Comparison of ENCODE assay signal across 18 cellular contexts in the genomic region with DNA sequence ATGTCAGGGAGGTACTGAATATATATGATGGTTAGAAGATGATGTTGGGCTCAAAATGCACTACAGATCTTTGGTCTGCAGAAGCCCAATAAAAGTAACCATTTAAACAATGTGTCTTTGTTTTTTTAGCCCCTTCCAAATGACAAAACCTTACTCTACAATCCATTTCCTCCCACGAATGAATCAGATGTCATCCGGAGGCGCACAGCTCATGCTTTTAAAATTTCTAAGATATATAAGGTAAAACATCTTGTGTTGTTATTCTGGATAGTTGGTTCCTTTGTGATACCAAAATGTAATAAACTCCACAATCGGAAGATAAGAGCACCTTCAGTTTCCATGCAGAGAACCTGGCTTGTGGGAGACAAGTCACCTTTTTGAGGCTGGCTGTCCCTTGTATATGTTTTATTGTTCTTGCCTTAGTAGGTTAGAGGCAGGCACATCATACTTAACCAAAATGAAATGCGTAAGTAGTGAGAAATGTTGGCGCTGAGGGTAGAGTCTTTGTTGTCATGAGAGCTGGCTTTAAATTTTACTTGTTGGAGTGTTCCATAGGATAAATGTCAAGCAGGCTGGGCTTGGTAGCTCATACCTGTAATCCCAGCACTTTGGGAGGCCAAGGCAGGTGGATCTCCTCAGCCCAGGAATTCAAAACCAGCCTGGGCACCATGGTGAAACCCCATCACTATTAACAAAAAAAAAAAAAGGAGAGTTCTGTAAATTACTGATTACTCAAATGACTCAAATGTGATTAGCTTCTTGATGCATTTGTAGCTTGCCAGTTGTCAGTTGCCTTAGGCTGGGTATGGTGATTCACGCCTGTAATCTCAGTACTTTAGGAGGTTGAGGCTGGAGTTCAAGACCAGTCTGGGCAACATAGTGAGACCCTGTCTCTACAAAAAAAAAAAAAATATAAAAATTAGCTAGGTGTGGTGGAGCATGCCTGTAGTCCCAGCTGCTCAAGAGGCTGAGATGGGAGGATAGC. TPM values are rescaled to one million over a fixed set of nuclear protein-coding genes. Genes with fewer than 3 reads are reported as not detected.
DNase-seq lines count a peak whose midpoint lies in the region; ATAC-seq, FAIRE-seq and TF ChIP-seq lines count a peak whose summit lies in the region.
"Had no signal": no experiment of that assay in that cellular context is flagged by ENCODE, and none has a peak within 500 bp of the region (broad histone marks: within the 10 kb centered on the region; RNA-seq: fewer than 3 reads in every experiment).

No MANE protein-coding gene starts in this region.

- H3K4me3 ChIP-seq in smooth muscle cell = no peak overlapping the region
- H3K4me3 ChIP-seq in small intestine (ENCODE audit: low read depth in 1 of 2, low read length in 2 of 2) = no peak overlapping the region
- H3K4me3 ChIP-seq: coronary artery, GM12878, transverse colon had no signal

- POLR2A ChIA-PET in T-cell (lab: Charles Lee) = no interaction called here

- DNase-seq in activated T-cell treated with anti-CD3 and anti-CD28 coated beads, Interleukin-2, amount 50 U/mL, for 72 hours = no peak
- DNase-seq in activated T-cell treated with anti-CD3 and anti-CD28 coated beads, Interleukin-2, amount 50 U/mL, for 1 hour = no peak
- DNase-seq in T-cell = no peak
- DNase-seq in effector memory CD8-positive, alpha-beta T cell = no peak
- no peak for DNase-seq in smooth muscle cell (lab: John Stamatoyannopoulos, UW; ENCODE audit: unreplicated experiment)
- DNase-seq in NCI-H146 treated with DMSO at 0.1 percent for 48 hours (lab: John Stamatoyannopoulos, UW; ENCODE audit: unreplicated experiment) = no peak
- DNase-seq in stimulated activated naive B cell treated with anti-CD40 and anti-IgM and Interleukin-4, amounts not matched to agents 10 μg/mL and 1 μg/mL and 100 μg/mL, for 72 hours = no peak
- no peak for DNase-seq in small intestine
- DNase-seq: left colon, NCI-H2029, NCI-H82, transverse colon had no signal

- H3K79me2 ChIP-seq in smooth muscle cell (ENCODE audit: low read depth) = no peaks in the 10 kb centered on the region

- H3K4me1 Mint-ChIP-seq in activated T-cell treated with anti-CD3 and anti-CD28 coated beads, Interleukin-2, amount 50 U/mL, for 72 hours (ENCODE audit: low read depth) = peaks cover 41% of the 10 kb centered on the region
- H3K4me1 Mint-ChIP-seq in T-cell = peaks cover 17 to 36% (median 26%) of the 10 kb centered on the region in 3 donors
- peaks cover 16 to 21% of the 10 kb centered on the region in 2 donors for H3K4me1 Mint-ChIP-seq in effector memory CD8-positive, alpha-beta T cell (ENCODE audit: low read depth in 2 of 2)
- peaks cover 17 to 33% of the 10 kb centered on the region in 2 donors for H3K4me1 Mint-ChIP-seq in stimulated activated naive B cell treated with anti-CD40 and anti-IgM and Interleukin-4, amounts not matched to agents 10 μg/mL and 1 μg/mL and 100 μg/mL, for 72 hours

- H3K27me3 ChIP-seq in smooth muscle cell (ENCODE audit: low read depth) (no peaks in the 10 kb centered on the region), small intestine (ENCODE audit: control insufficient read depth in 2 of 2, insufficient read depth in 2 of 2, low read length in 2 of 2) (no peaks in the 10 kb centered on the region)
- H3K27me3 ChIP-seq: transverse colon had no signal

- peak overlapping the region; percentile 7 for H3K27ac ChIP-seq in smooth muscle cell (ENCODE audit: low read depth)
- H3K27ac ChIP-seq in small intestine (ENCODE audit: low read depth in 1 of 2, low read length in 1 of 2) = no peak overlapping the region
- H3K27ac ChIP-seq: coronary artery, KMS-11, transverse colon, VCaP had no signal

- no peak for ATAC-seq in activated T-cell treated with anti-CD3 and anti-CD28 coated beads, Interleukin-2, amount 50 U/mL, for 72 hours (replicated peaks in 1 of 2)
- ATAC-seq in T-cell (replicated peaks in 1 of 4) = no peak
- no peak for ATAC-seq in effector memory CD8-positive, alpha-beta T cell (replicated peaks)
- ATAC-seq in stimulated activated naive B cell treated with anti-CD40 and anti-IgM and Interleukin-4, amounts not matched to agents 10 μg/mL and 1 μg/mL and 100 μg/mL, for 72 hours (replicated peaks) = no peak
- ATAC-seq: left colon, Right ventricle myocardium inferior had no signal

- H3K4me1 ChIP-seq in smooth muscle cell (ENCODE audit: low read depth) = peaks cover 7% of the 10 kb centered on the region
- H3K4me1 ChIP-seq in small intestine (ENCODE audit: control insufficient read depth in 2 of 2, insufficient read depth in 1 of 2, low read depth in 1 of 2, low read length in 1 of 2) = peaks cover 0 to 5% of the 10 kb centered on the region in 2 donors

- no peaks in the 10 kb centered on the region for H3K9me3 ChIP-seq in smooth muscle cell (replicated peaks; ENCODE audit: low read depth)
- H3K9me3 ChIP-seq in small intestine (ENCODE audit: control insufficient read depth, low read depth) = no peaks in the 10 kb centered on the region
- H3K9me3 ChIP-seq: transverse colon had no signal

- 81% methylated on average over 7 of the region's 7 CpGs for WGBS in smooth muscle cell (ENCODE audit: low lambda C conversion rate)
- WGBS in small intestine, 3 donors = 88 to 95% (median 90%) methylated on average over 7 of the region's 7 CpGs

- H3K36me3 Mint-ChIP-seq in activated T-cell treated with anti-CD3 and anti-CD28 coated beads, Interleukin-2, amount 50 U/mL, for 72 hours (ENCODE audit: insufficient read depth in 2 of 2) = peaks cover 11 to 37% of the 10 kb centered on the region in 2 donors
- H3K36me3 Mint-ChIP-seq in T-cell = peaks cover 43% of the 10 kb centered on the region
- peaks cover 53% of the 10 kb centered on the region for H3K36me3 Mint-ChIP-seq in effector memory CD8-positive, alpha-beta T cell (ENCODE audit: insufficient read depth)
- H3K36me3 Mint-ChIP-seq in stimulated activated naive B cell treated with anti-CD40 and anti-IgM and Interleukin-4, amounts not matched to agents 10 μg/mL and 1 μg/mL and 100 μg/mL, for 72 hours = peaks cover 55 to 77% of the 10 kb centered on the region in 2 donors

- H3F3A ChIP-seq in smooth muscle cell (ENCODE audit: low read depth) = peaks cover 21% of the 10 kb centered on the region

- FAIRE-seq in small intestine (lab: Jason Lieb, UNC) = no peak
- FAIRE-seq: GM12878 had no signal

- H2AFZ ChIP-seq in smooth muscle cell (ENCODE audit: low read depth) = no peak overlapping the region

- H3K4me3 Mint-ChIP-seq in activated T-cell treated with anti-CD3 and anti-CD28 coated beads, Interleukin-2, amount 50 U/mL, for 72 hours = peak overlapping the region; percentile 72 to 79
- H3K4me3 Mint-ChIP-seq in T-cell = peak overlapping the region in 1 of 3 donors; percentile 33
- peak overlapping the region; percentile 23 to 59 for H3K4me3 Mint-ChIP-seq in effector memory CD8-positive, alpha-beta T cell
- no peak overlapping the region for H3K4me3 Mint-ChIP-seq in stimulated activated naive B cell treated with anti-CD40 and anti-IgM and Interleukin-4, amounts not matched to agents 10 μg/mL and 1 μg/mL and 100 μg/mL, for 72 hours
- H3K4me3 Mint-ChIP-seq: neural crest cell had no signal

- no peak overlapping the region for H3K9ac ChIP-seq in smooth muscle cell (ENCODE audit: low read depth)
- H3K9ac ChIP-seq: KMS-11 had no signal

- CTCF ChIA-PET in T-cell (lab: Charles Lee) = interaction anchor here in 1 of 2 donors (0.6 to 1.8 kb wide), 6 partner anchors 10 to 687 kb away, joined by 3 to 8 read pairs (median 3); a partner anchor contains a TSS

- TF ChIP-seq CTCF in smooth muscle cell (IDR thresholded peaks at IDR 0.05; ENCODE audit: borderline replicate concordance, insufficient read depth, poor library complexity, severe bottlenecking) = no peak

- H3K27ac Mint-ChIP-seq in activated T-cell treated with anti-CD3 and anti-CD28 coated beads, Interleukin-2, amount 50 U/mL, for 72 hours = peak overlapping the region; percentile 92
- H3K27ac Mint-ChIP-seq in T-cell = peak overlapping the region; percentile 78 to 84
- H3K27ac Mint-ChIP-seq in effector memory CD8-positive, alpha-beta T cell = peak overlapping the region; percentile 78 to 89
- H3K27ac Mint-ChIP-seq in stimulated activated naive B cell treated with anti-CD40 and anti-IgM and Interleukin-4, amounts not matched to agents 10 μg/mL and 1 μg/mL and 100 μg/mL, for 72 hours = no peak overlapping the region

- no peaks in the 10 kb centered on the region for H3K9me3 Mint-ChIP-seq in activated T-cell treated with anti-CD3 and anti-CD28 coated beads, Interleukin-2, amount 50 U/mL, for 72 hours
- no peaks in the 10 kb centered on the region for H3K9me3 Mint-ChIP-seq in T-cell
- no peaks in the 10 kb centered on the region for H3K9me3 Mint-ChIP-seq in effector memory CD8-positive, alpha-beta T cell
- H3K9me3 Mint-ChIP-seq in stimulated activated naive B cell treated with anti-CD40 and anti-IgM and Interleukin-4, amounts not matched to agents 10 μg/mL and 1 μg/mL and 100 μg/mL, for 72 hours = no peaks in the 10 kb centered on the region
- H3K9me3 Mint-ChIP-seq: neural crest cell had no signal

- H3K36me3 ChIP-seq in smooth muscle cell (ENCODE audit: low read depth) (peaks cover 26% of the 10 kb centered on the region), small intestine (ENCODE audit: control insufficient read depth in 2 of 2, insufficient read depth in 2 of 2, low read length in 2 of 2) (peaks cover 0 to 22% of the 10 kb centered on the region in 2 donors)

- no peak overlapping the region for H3K4me2 ChIP-seq in smooth muscle cell
- H3K4me2 ChIP-seq: KMS-11 had no signal

- H4K20me1 ChIP-seq in smooth muscle cell (ENCODE audit: low read depth) = peaks cover 7% of the 10 kb centered on the region

- H3K27me3 Mint-ChIP-seq in activated T-cell treated with anti-CD3 and anti-CD28 coated beads, Interleukin-2, amount 50 U/mL, for 72 hours (ENCODE audit: low read depth) = no peaks in the 10 kb centered on the region
- H3K27me3 Mint-ChIP-seq in T-cell = no peaks in the 10 kb centered on the region
- no peaks in the 10 kb centered on the region for H3K27me3 Mint-ChIP-seq in effector memory CD8-positive, alpha-beta T cell
- H3K27me3 Mint-ChIP-seq in stimulated activated naive B cell treated with anti-CD40 and anti-IgM and Interleukin-4, amounts not matched to agents 10 μg/mL and 1 μg/mL and 100 μg/mL, for 72 hours = no peaks in the 10 kb centered on the region

RNA-seq across cellular contexts. Expression of a gene that starts 19.7 kb away (rescaled TPM):
- 10 to 100 TPM; 21.1 to 21.9 TPM for total RNA-seq in activated T-cell treated with anti-CD3 and anti-CD28 coated beads, Interleukin-2, amount 50 U/mL, for 72 hours
- 10 to 100 TPM; 13.2 to 23.1 (median 17.3) TPM for total RNA-seq in T-cell
- total RNA-seq in smooth muscle cell = 11.0 and 25.9 TPM in 2 replicates
- polyA plus RNA-seq in smooth muscle cell = 17.1 and 19.2 TPM in 2 replicates
- polyA plus RNA-seq in small intestine = 1 to 10 TPM; 1.9 to 6.5 (median 4.0) TPM

RNA-seq across cellular contexts. Expression of a gene that starts 34.8 kb away (rescaled TPM):
- 100 to 1,000 TPM in 1 of 2 donors, 10 to 100 TPM in 1; 81.7 to 112 TPM for total RNA-seq in activated T-cell treated with anti-CD3 and anti-CD28 coated beads, Interleukin-2, amount 50 U/mL, for 72 hours
- 10 to 100 TPM; 30.3 to 42.5 (median 37.8) TPM for total RNA-seq in T-cell
- total RNA-seq in smooth muscle cell = 13.8 and 20.4 TPM in 2 replicates
- 29.0 and 32.8 TPM in 2 replicates for polyA plus RNA-seq in smooth muscle cell
- 10 to 100 TPM in 2 of 3 donors, 1 to 10 TPM in 1; 6.3 to 24.4 (median 13.8) TPM for polyA plus RNA-seq in small intestine

RNA-seq across cellular contexts. Expression of a gene that starts 34.9 kb away (rescaled TPM):
- 100 to 1,000 TPM; 159 to 185 TPM for total RNA-seq in activated T-cell treated with anti-CD3 and anti-CD28 coated beads, Interleukin-2, amount 50 U/mL, for 72 hours
- 100 to 1,000 TPM in 3 of 5 donors, 10 to 100 TPM in 2; 64.8 to 138 (median 124) TPM for total RNA-seq in T-cell
- total RNA-seq in smooth muscle cell = 74.2 and 77.7 TPM in 2 replicates
- polyA plus RNA-seq in smooth muscle cell = 70.8 and 83.8 TPM in 2 replicates
- 10 to 100 TPM; 62.4 to 81.9 (median 67.3) TPM for polyA plus RNA-seq in small intestine

Comparison
In these comparisons a context has a peak if more than half of its experiments do, and no peak if none do; other contexts are left out.
1. H3K4me3 Mint-ChIP-seq: peak in activated T-cell treated with anti-CD3 and anti-CD28 coated beads, Interleukin-2, amount 50 U/mL, for 72 hours (2 of 2) and effector memory CD8-positive, alpha-beta T cell (2 of 2); none in stimulated activated naive B cell treated with anti-CD40 and anti-IgM and Interleukin-4, amounts not matched to agents 10 μg/mL and 1 μg/mL and 100 μg/mL, for 72 hours (0 of 2).